ENCODE assay signal across 35 cellular contexts in genomic region chr16:30117768-30118167, GRCh38.
"Had no signal": no experiment of that assay in that cellular context is flagged by ENCODE, and none has a peak within 500 bp of the region (broad histone marks: within the 10 kb centered on the region; RNA-seq: fewer than 3 reads in every experiment).

No MANE protein-coding gene starts in this region.

- H3K27me3 ChIP-seq: adrenal gland, body of pancreas, brain microvascular endothelial cell, breast epithelium had no signal

- H3K27ac Mint-ChIP-seq: activated B cell treated with CpG ODN at 0.5 μM for 24 hours; activated CD4-positive, alpha-beta memory T cell treated with anti-CD3 and anti-CD28 coated beads for 36 hours; activated CD4-positive, alpha-beta T cell treated with anti-CD3 and anti-CD28 coated beads, Interleukin-2, amount 10 ng/mL, durations not matched to agents 24 days and 14 days; activated CD8-positive, alpha-beta T cell treated with anti-CD3 and anti-CD28 coated beads for 36 hours; activated naive CD4-positive, alpha-beta T cell treated with anti-CD3 and anti-CD28 coated beads for 36 hours; activated naive CD4-positive, alpha-beta T cell treated with anti-CD3 and anti-CD28 coated beads, Interleukin-2, amount 50 U/mL, for 72 hours; activated naive CD8-positive, alpha-beta T cell treated with anti-CD3 and anti-CD28 coated beads for 36 hours; activated T-cell treated with anti-CD3 and anti-CD28 coated beads, Interleukin-2, amount 50 U/mL, for 72 hours; activated T-helper 1 cell treated with anti-CD3 and anti-CD28 coated beads, Interleukin-12 subunit alpha, Interleukin-12 subunit beta, Interleukin-2, Interleukin-4 antibody, amounts not matched to agents 30 ng/mL and 10 ng/mL and 1 ng/mL, durations not matched to agents 14 hours and 24 hours and 36 hours; activated T-helper 17 cell treated with anti-CD3 and anti-CD28 coated beads, Interleukin-2, amount 50 U/mL, for 72 hours; T-helper 1 cell treated with Interleukin-12 subunit alpha and Interleukin-12 subunit beta and Interleukin-4 antibody, amounts not matched to agents 30 μg/mL and 1 μg/mL, for 36 hours; T-helper 2 cell treated with Interferon-gamma antibody and Interleukin-4, amounts not matched to agents 5 μg/mL and 100 μg/mL, for 36 hours had no signal

- DNase-seq: activated B cell treated with CpG ODN at 0.5 μM for 24 hours; activated CD4-positive, alpha-beta memory T cell treated with anti-CD3 and anti-CD28 coated beads for 36 hours; activated CD4-positive, alpha-beta T cell treated with anti-CD3 and anti-CD28 coated beads for 4 hours; activated CD4-positive, alpha-beta T cell treated with anti-CD3 and anti-CD28 coated beads, Interleukin-2, amount 10 ng/mL, durations not matched to agents 24 days and 14 days; activated CD4-positive, alpha-beta T cell treated with anti-CD3 and anti-CD28 coated beads, Interleukin-2, amount 50 U/mL, for 1 hour; activated CD4-positive, alpha-beta T cell treated with anti-CD3 and anti-CD28 coated beads, Interleukin-2, amount 50 U/mL, for 4 hours; activated CD4-positive, CD25-positive, alpha-beta regulatory T cell treated with anti-CD3 and anti-CD28 coated beads, Interleukin-2, amount 50 U/mL, for 72 hours; activated CD8-positive, alpha-beta memory T cell treated with anti-CD3 and anti-CD28 coated beads, Interleukin-2, amount 50 U/mL, for 4 hours; activated CD8-positive, alpha-beta T cell treated with anti-CD3 and anti-CD28 coated beads for 36 hours; activated effector memory CD4-positive, alpha-beta T cell treated with anti-CD3 and anti-CD28 coated beads, Interleukin-2, amount 50 U/mL, for 16 hours; activated gamma-delta T cell treated with Interleukin-2 at 50 U/mL for 16 hours; activated naive CD4-positive, alpha-beta T cell; activated naive CD4-positive, alpha-beta T cell treated with anti-CD3 and anti-CD28 coated beads for 36 hours; activated naive CD4-positive, alpha-beta T cell treated with anti-CD3 and anti-CD28 coated beads, Interleukin-2, amount 50 U/mL, for 16 hours; activated naive CD8-positive, alpha-beta T cell treated with anti-CD3 and anti-CD28 coated beads for 36 hours; activated T-cell treated with anti-CD3 and anti-CD28 coated beads for 4 hours; activated T-cell treated with anti-CD3 and anti-CD28 coated beads, Interleukin-2, amount 50 U/mL, for 1 hour; activated T-cell treated with anti-CD3 and anti-CD28 coated beads, Interleukin-2, amount 50 U/mL, for 4 hours; activated T-cell treated with anti-CD3 and anti-CD28 coated beads, Interleukin-2, amount 50 U/mL, for 72 hours; adrenal gland; amniotic stem cell; aorta; body of pancreas; brain microvascular endothelial cell; central memory CD4-positive, alpha-beta T cell; T-helper 1 cell; T-helper 2 cell; T-helper 9 cell had no signal

- H3K4me3 Mint-ChIP-seq: activated B cell treated with CpG ODN at 0.5 μM for 24 hours; activated CD4-positive, alpha-beta memory T cell treated with anti-CD3 and anti-CD28 coated beads for 36 hours; activated CD4-positive, alpha-beta T cell treated with anti-CD3 and anti-CD28 coated beads, Interleukin-2, amount 10 ng/mL, durations not matched to agents 24 days and 14 days; activated CD8-positive, alpha-beta T cell treated with anti-CD3 and anti-CD28 coated beads for 36 hours; activated naive CD4-positive, alpha-beta T cell treated with anti-CD3 and anti-CD28 coated beads for 36 hours; activated naive CD8-positive, alpha-beta T cell treated with anti-CD3 and anti-CD28 coated beads for 36 hours; activated T-cell treated with anti-CD3 and anti-CD28 coated beads, Interleukin-2, amount 50 U/mL, for 4 hours; activated T-cell treated with anti-CD3 and anti-CD28 coated beads, Interleukin-2, amount 50 U/mL, for 72 hours; activated T-helper 1 cell treated with anti-CD3 and anti-CD28 coated beads, Interleukin-12 subunit alpha, Interleukin-12 subunit beta, Interleukin-2, Interleukin-4 antibody, amounts not matched to agents 30 ng/mL and 10 ng/mL and 1 ng/mL, durations not matched to agents 14 hours and 24 hours and 36 hours; activated T-helper 17 cell treated with anti-CD3 and anti-CD28 coated beads, Interleukin-2, amount 50 U/mL, for 72 hours; T-helper 1 cell treated with Interleukin-12 subunit alpha and Interleukin-12 subunit beta and Interleukin-4 antibody, amounts not matched to agents 30 μg/mL and 1 μg/mL, for 36 hours; T-helper 2 cell treated with Interferon-gamma antibody and Interleukin-4, amounts not matched to agents 5 μg/mL and 100 μg/mL, for 36 hours had no signal

- ATAC-seq: activated CD8-positive, alpha-beta T cell treated with anti-CD3 and anti-CD28 coated beads for 36 hours; activated naive CD4-positive, alpha-beta T cell treated with anti-CD3 and anti-CD28 coated beads, Interleukin-2, amount 50 U/mL, for 72 hours; activated T-cell treated with anti-CD3 and anti-CD28 coated beads, Interleukin-2, amount 50 U/mL, for 4 hours; activated T-cell treated with anti-CD3 and anti-CD28 coated beads, Interleukin-2, amount 50 U/mL, for 72 hours; activated T-helper 17 cell treated with anti-CD3 and anti-CD28 coated beads, Interleukin-2, amount 50 U/mL, for 72 hours; body of pancreas had no signal

- H3K27ac ChIP-seq: body of pancreas, brain microvascular endothelial cell, breast epithelium, VCaP had no signal

- H3K4me3 ChIP-seq: adrenal gland, body of pancreas, breast epithelium had no signal

- H3K4me1 ChIP-seq: breast epithelium had no signal

- H3K9me3 ChIP-seq: adrenal gland, body of pancreas, breast epithelium had no signal

- H3K27me3 Mint-ChIP-seq: activated B cell treated with CpG ODN at 0.5 μM for 24 hours; activated CD4-positive, alpha-beta memory T cell treated with anti-CD3 and anti-CD28 coated beads for 36 hours; activated CD4-positive, alpha-beta T cell treated with anti-CD3 and anti-CD28 coated beads, Interleukin-2, amount 10 ng/mL, durations not matched to agents 24 days and 14 days; activated CD8-positive, alpha-beta T cell treated with anti-CD3 and anti-CD28 coated beads for 36 hours; activated naive CD8-positive, alpha-beta T cell treated with anti-CD3 and anti-CD28 coated beads for 36 hours; activated T-helper 17 cell treated with anti-CD3 and anti-CD28 coated beads, Interleukin-2, amount 50 U/mL, for 72 hours had no signal

- H3K9me3 Mint-ChIP-seq: activated B cell treated with CpG ODN at 0.5 μM for 24 hours; activated CD4-positive, alpha-beta memory T cell treated with anti-CD3 and anti-CD28 coated beads for 36 hours; activated CD4-positive, alpha-beta T cell treated with anti-CD3 and anti-CD28 coated beads, Interleukin-2, amount 10 ng/mL, durations not matched to agents 24 days and 14 days; activated CD8-positive, alpha-beta T cell treated with anti-CD3 and anti-CD28 coated beads for 36 hours; activated naive CD4-positive, alpha-beta T cell treated with anti-CD3 and anti-CD28 coated beads for 36 hours; activated naive CD4-positive, alpha-beta T cell treated with anti-CD3 and anti-CD28 coated beads, Interleukin-2, amount 50 U/mL, for 72 hours; activated naive CD8-positive, alpha-beta T cell treated with anti-CD3 and anti-CD28 coated beads for 36 hours; activated T-cell treated with anti-CD3 and anti-CD28 coated beads, Interleukin-2, amount 50 U/mL, for 4 hours; activated T-cell treated with anti-CD3 and anti-CD28 coated beads, Interleukin-2, amount 50 U/mL, for 72 hours; activated T-helper 1 cell treated with anti-CD3 and anti-CD28 coated beads, Interleukin-12 subunit alpha, Interleukin-12 subunit beta, Interleukin-2, Interleukin-4 antibody, amounts not matched to agents 30 ng/mL and 10 ng/mL and 1 ng/mL, durations not matched to agents 14 hours and 24 hours and 36 hours; activated T-helper 17 cell treated with anti-CD3 and anti-CD28 coated beads, Interleukin-2, amount 50 U/mL, for 72 hours; T-helper 1 cell treated with Interleukin-12 subunit alpha and Interleukin-12 subunit beta and Interleukin-4 antibody, amounts not matched to agents 30 μg/mL and 1 μg/mL, for 36 hours; T-helper 2 cell treated with Interferon-gamma antibody and Interleukin-4, amounts not matched to agents 5 μg/mL and 100 μg/mL, for 36 hours had no signal

- H3K36me3 ChIP-seq: breast epithelium had no signal
